Comparison of ENCODE assay signal across 8 cellular contexts in the genomic region with DNA sequence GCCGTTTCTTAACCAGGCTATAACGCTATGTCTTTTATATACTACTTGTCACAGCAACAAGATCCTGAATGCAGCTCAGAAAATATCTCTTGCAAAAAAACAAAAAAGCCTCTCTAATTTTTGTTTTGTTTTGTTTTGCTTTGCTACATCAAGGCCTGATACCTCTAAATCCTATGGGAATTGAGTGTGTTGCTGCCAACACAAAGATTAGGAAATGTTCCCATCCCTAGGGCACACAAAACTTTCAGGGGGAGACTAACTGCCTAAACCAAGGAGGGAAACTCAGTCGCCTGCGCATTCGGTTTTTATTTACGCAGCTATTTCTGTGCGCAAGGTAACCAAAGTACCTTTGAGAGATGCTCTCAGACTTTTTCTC. TPM values are rescaled to one million over a fixed set of nuclear protein-coding genes. Genes with fewer than 3 reads are reported as not detected.
DNase-seq lines count a peak whose midpoint lies in the region; ATAC-seq and TF ChIP-seq lines count a peak whose summit lies in the region.

No MANE protein-coding gene starts in this region.

- peak overlapping the region; percentile 84 for H3K27ac ChIP-seq in DOHH2 (ENCODE audit: low read depth, low read length)
- H3K27ac ChIP-seq in OCI-LY1 (ENCODE audit: low read depth, low read length, poor library complexity, severe bottlenecking) = peak overlapping the region; percentile 94
- H3K27ac ChIP-seq in trophoblast cell (ENCODE audit: low read depth, low read length) = no peak overlapping the region

- peak overlapping the region; percentile 76 for H3K4me2 ChIP-seq in DOHH2 (ENCODE audit: low read length)
- H3K4me2 ChIP-seq in OCI-LY1 (ENCODE audit: low read length) = peak overlapping the region; percentile 91
- peak overlapping the region; percentile 78 for H3K4me2 ChIP-seq in trophoblast cell (ENCODE audit: low read length)

- H3K4me3 Mint-ChIP-seq in endothelial cell (ENCODE audit: unreplicated experiment) = peak overlapping the region; percentile 96

- H3K9ac ChIP-seq in OCI-LY1 (ENCODE audit: low read length) (peak overlapping the region; percentile 74), trophoblast cell (ENCODE audit: low read length) (no peak overlapping the region)

- no peak overlapping the region for H4K91ac ChIP-seq in trophoblast cell (ENCODE audit: low read depth, low read length)

- H2BK5ac ChIP-seq in trophoblast cell (ENCODE audit: low read depth, low read length, poor library complexity) = no peak overlapping the region

- H3K4me3 ChIP-seq in DOHH2 (ENCODE audit: low read length) = peak overlapping the region; percentile 73
- peak overlapping the region; percentile 66 for H3K4me3 ChIP-seq in OCI-LY1 (ENCODE audit: low read depth, low read length, poor library complexity, severe bottlenecking)
- no peak overlapping the region for H3K4me3 ChIP-seq in trophoblast cell (ENCODE audit: low read depth, low read length)

- DNase-seq in endothelial cell (ENCODE audit: low spot score) = no peak
- no peak for DNase-seq in trophoblast cell
- no peak for DNase-seq in stimulated activated CD4-positive, alpha-beta T cell treated with anti-CD3 and anti-CD28 coated beads, Interleukin-2, amount 100 ng/mL, for 48 hours
- DNase-seq in activated CD4-positive, CD25-positive, alpha-beta regulatory T cell (lab: John Stamatoyannopoulos, UW) = no peak
- DNase-seq in NOMO-1 treated with DMSO at 0.1 percent for 48 hours (lab: John Stamatoyannopoulos, UW; ENCODE audit: unreplicated experiment) = no peak

- H3K27me3 Mint-ChIP-seq in endothelial cell (ENCODE audit: unreplicated experiment) = peaks cover 1% of the 10 kb centered on the region

- no peak overlapping the region for H2BK12ac ChIP-seq in trophoblast cell (ENCODE audit: low read length)

- H2BK120ac ChIP-seq in trophoblast cell (ENCODE audit: insufficient read depth, low read length, poor library complexity) = no peak overlapping the region

- peak overlapping the region; percentile 71 for H3K27ac Mint-ChIP-seq in endothelial cell (ENCODE audit: unreplicated experiment)

- peaks cover 7% of the 10 kb centered on the region for H3K79me1 ChIP-seq in trophoblast cell (ENCODE audit: low read length)

- no peak overlapping the region for H3K18ac ChIP-seq in trophoblast cell (ENCODE audit: low read length)

- H4K20me1 ChIP-seq in DOHH2 (ENCODE audit: control insufficient read depth, insufficient read depth, low read depth, low read length) (peaks cover 20% of the 10 kb centered on the region), OCI-LY1 (ENCODE audit: insufficient read depth, low read length) (0 out of 2 replicates have a peak, but pooled peaks cover 2% of the 10 kb centered on the region)

- no peak overlapping the region for H2AFZ ChIP-seq in OCI-LY1 (ENCODE audit: low read length)
- H2AFZ ChIP-seq in trophoblast cell (ENCODE audit: insufficient read depth, low read length, poor library complexity) = no peak overlapping the region

- H4K8ac ChIP-seq in trophoblast cell (ENCODE audit: low read depth, low read length) = no peak overlapping the region

- no peak overlapping the region for H2AK5ac ChIP-seq in trophoblast cell (ENCODE audit: low read length)

- no peak for ATAC-seq in HG03159 (IDR thresholded peaks at IDR 0.05; ENCODE audit: unreplicated experiment)

- TF ChIP-seq CTCF in DOHH2 (IDR thresholded peaks at IDR 0.05; ENCODE audit: low read depth, low read length, poor library complexity, severe bottlenecking) (no peak), OCI-LY1 (IDR thresholded peaks at IDR 0.05; ENCODE audit: low read length) (no peak), endothelial cell (IDR thresholded peaks at IDR 0.05; ENCODE audit: unreplicated experiment) (no peak)

- H3K9me3 ChIP-seq in DOHH2 (ENCODE audit: control insufficient read depth, insufficient read depth, low read length) = no peaks in the 10 kb centered on the region
- no peaks in the 10 kb centered on the region for H3K9me3 ChIP-seq in OCI-LY1 (ENCODE audit: low read length)
- H3K9me3 ChIP-seq in trophoblast cell (ENCODE audit: insufficient read depth, low read depth, low read length) = no peaks in the 10 kb centered on the region

- H4K12ac ChIP-seq in trophoblast cell (ENCODE audit: low read depth, low read length) = no peak overlapping the region

- no peaks in the 10 kb centered on the region for H3K36me3 Mint-ChIP-seq in endothelial cell (ENCODE audit: low read depth, unreplicated experiment)

- no peaks in the 10 kb centered on the region for H3K27me3 ChIP-seq in DOHH2 (ENCODE audit: control insufficient read depth, low read length)
- H3K27me3 ChIP-seq in OCI-LY1 (ENCODE audit: insufficient read depth, low read length) = no peaks in the 10 kb centered on the region
- no peaks in the 10 kb centered on the region for H3K27me3 ChIP-seq in trophoblast cell (ENCODE audit: insufficient read depth, low read length)

- H3K9me2 ChIP-seq in DOHH2 (replicated peaks; ENCODE audit: control insufficient read depth, low read length) (no peaks in the 10 kb centered on the region), OCI-LY1 (ENCODE audit: low read depth, low read length) (no peaks in the 10 kb centered on the region)

- peaks cover 63% of the 10 kb centered on the region for H3K79me2 ChIP-seq in DOHH2 (ENCODE audit: control insufficient read depth, low read length)
- peaks cover 53% of the 10 kb centered on the region for H3K79me2 ChIP-seq in OCI-LY1 (ENCODE audit: insufficient read depth, low read length)
- H3K79me2 ChIP-seq in trophoblast cell (ENCODE audit: control insufficient read depth, insufficient read depth, low read length, poor library complexity) = peaks cover 6% of the 10 kb centered on the region

- WGBS in trophoblast cell (ENCODE audit: extremely low coverage, insufficient coverage, insufficient read length) = no CpG with 5 or more reads among the region's 7 CpGs

- peaks cover 59% of the 10 kb centered on the region for H3K4me1 ChIP-seq in DOHH2 (ENCODE audit: control insufficient read depth, low read length)
- peaks cover 55% of the 10 kb centered on the region for H3K4me1 ChIP-seq in OCI-LY1 (ENCODE audit: insufficient read depth, low read length, severe bottlenecking)
- H3K4me1 ChIP-seq in trophoblast cell (ENCODE audit: control insufficient read depth in 1 of 2, insufficient read depth in 2 of 2, low read length in 2 of 2) = peaks cover 6 to 8% of the 10 kb centered on the region in 2 experiments

- H3F3A ChIP-seq in DOHH2 (ENCODE audit: control insufficient read depth, insufficient read depth) = peaks cover 5% of the 10 kb centered on the region; the same call in 1 of the 2 replicates
- H3F3A ChIP-seq in OCI-LY1 (ENCODE audit: insufficient read depth, low read length) = peaks cover 5% of the 10 kb centered on the region; the same call in 1 of the 2 replicates

- H3K9me3 Mint-ChIP-seq in endothelial cell (ENCODE audit: unreplicated experiment) = no peaks in the 10 kb centered on the region

- H3K4me1 Mint-ChIP-seq in endothelial cell (ENCODE audit: unreplicated experiment) = peaks cover 47% of the 10 kb centered on the region

- H3K14ac ChIP-seq in trophoblast cell (ENCODE audit: low read length) = no peak overlapping the region

- H3K23ac ChIP-seq in trophoblast cell (ENCODE audit: low read length) = no peak overlapping the region

- H3K36me3 ChIP-seq in DOHH2 (ENCODE audit: control insufficient read depth, low read length) = peaks cover 42% of the 10 kb centered on the region
- 0 out of 2 replicates have a peak, but pooled peaks cover 6% of the 10 kb centered on the region for H3K36me3 ChIP-seq in OCI-LY1 (ENCODE audit: insufficient read depth, low read length)
- no peaks in the 10 kb centered on the region for H3K36me3 ChIP-seq in trophoblast cell (ENCODE audit: control insufficient read depth in 1 of 2, insufficient read depth in 2 of 2, low read length in 2 of 2)

- no peak overlapping the region for H3K4ac ChIP-seq in trophoblast cell (ENCODE audit: low read depth, low read length)

RNA-seq across cellular contexts. Expression of a gene that starts 1.7 kb away (rescaled TPM):
- total RNA-seq in endothelial cell (ENCODE audit: unreplicated experiment) = 149 TPM
- 10.6 and 10.9 TPM in 2 replicates for polyA plus RNA-seq in trophoblast cell (2013)
